ENCODE assay signal across 14 cellular contexts in the genomic region with DNA sequence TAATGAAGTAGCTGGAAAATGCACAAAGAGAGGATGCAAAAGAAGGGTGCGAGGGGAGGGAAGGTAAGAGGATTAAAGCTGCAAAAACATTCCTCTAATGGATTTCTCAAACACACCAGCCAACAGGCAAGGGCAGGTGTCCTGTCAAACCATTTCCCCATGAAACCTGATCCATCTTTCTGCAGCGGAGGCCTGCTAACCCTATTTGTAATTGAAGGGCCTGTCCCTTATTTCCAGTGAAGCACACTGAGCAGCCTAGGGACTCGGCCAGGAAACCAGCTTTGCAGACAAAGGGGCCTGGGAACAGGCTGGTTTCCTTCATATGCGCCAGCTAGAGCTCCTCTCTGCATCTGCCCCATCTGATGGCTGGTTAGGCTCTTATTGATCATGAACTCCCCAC. TPM values are rescaled to one million over a fixed set of nuclear protein-coding genes. Genes with fewer than 3 reads are reported as not detected.
A peak's percentile ranks its signal among the peaks of the same experiment; 100 is the strongest.
DNase-seq lines count a peak whose midpoint lies in the region; ATAC-seq and TF ChIP-seq lines count a peak whose summit lies in the region.
"Had no signal": no experiment of that assay in that cellular context is flagged by ENCODE, and none has a peak within 500 bp of the region (broad histone marks: within the 10 kb centered on the region; RNA-seq: fewer than 3 reads in every experiment).

No MANE protein-coding gene starts in this region.

- H3K9me3 Mint-ChIP-seq in glutamatergic neuron (ENCODE audit: unreplicated experiment): peaks cover 7% of the 10 kb centered on the region
- H3K9me3 Mint-ChIP-seq: activated CD4-positive, alpha-beta T cell treated with anti-CD3 and anti-CD28 coated beads, Interleukin-2, amount 10 ng/mL, durations not matched to agents 24 days and 14 days; naive thymus-derived CD4-positive, alpha-beta T cell had no signal

- peaks cover 42% of the 10 kb centered on the region for H3K4me1 Mint-ChIP-seq in glutamatergic neuron (ENCODE audit: low read depth, unreplicated experiment)
- H3K4me1 Mint-ChIP-seq: CD4-positive, CD25-positive, alpha-beta regulatory T cell had no signal

- H3K4me1 ChIP-seq in HUES48 (ENCODE audit: control insufficient read depth, insufficient read depth, low read length) (peaks cover 38% of the 10 kb centered on the region), foreskin keratinocyte (peaks cover 4% of the 10 kb centered on the region)

- no peak overlapping the region for H3K9ac ChIP-seq in HUES48 (ENCODE audit: low read depth, low read length)

- peak overlapping the region; percentile 93 for H3K27ac Mint-ChIP-seq in glutamatergic neuron (ENCODE audit: unreplicated experiment)
- H3K27ac Mint-ChIP-seq: activated CD4-positive, alpha-beta T cell treated with anti-CD3 and anti-CD28 coated beads, Interleukin-2, amount 10 ng/mL, durations not matched to agents 24 days and 14 days; CD4-positive, CD25-positive, alpha-beta regulatory T cell; naive thymus-derived CD4-positive, alpha-beta T cell had no signal

- no peak for TF ChIP-seq CTCF in glutamatergic neuron (IDR thresholded peaks at IDR 0.05; ENCODE audit: partially characterized antibody, unreplicated experiment)
- TF ChIP-seq CTCF in GM10266 (IDR thresholded peaks at IDR 0.05; ENCODE audit: control insufficient read depth, insufficient read depth, low read depth, missing control alignments): no peak
- no peak for TF ChIP-seq CTCF in foreskin keratinocyte (conservative IDR thresholded peaks at IDR 0.05)

- ATAC-seq in foreskin keratinocyte: no peak
- ATAC-seq: GM12878; naive thymus-derived CD4-positive, alpha-beta T cell had no signal

- H3K4me3 Mint-ChIP-seq in glutamatergic neuron (ENCODE audit: unreplicated experiment): peak overlapping the region; percentile 5
- H3K4me3 Mint-ChIP-seq: activated CD4-positive, alpha-beta T cell treated with anti-CD3 and anti-CD28 coated beads, Interleukin-2, amount 10 ng/mL, durations not matched to agents 24 days and 14 days; CD4-positive, CD25-positive, alpha-beta regulatory T cell; naive thymus-derived CD4-positive, alpha-beta T cell had no signal

- peak overlapping the region; percentile 86 for H3K27ac ChIP-seq in HUES48 (ENCODE audit: low read depth, low read length)
- no peak overlapping the region for H3K27ac ChIP-seq in foreskin keratinocyte

- no peaks in the 10 kb centered on the region for H3K9me3 ChIP-seq in HUES48 (ENCODE audit: control insufficient read depth, insufficient read depth, low read length)

- H3K36me3 ChIP-seq in HUES48 (ENCODE audit: control insufficient read depth, insufficient read depth, low read length): no peaks in the 10 kb centered on the region

- peaks cover 4% of the 10 kb centered on the region for H3K27me3 Mint-ChIP-seq in glutamatergic neuron (ENCODE audit: unreplicated experiment)

- DNase-seq in NCI-H510A treated with DMSO at 0.1 percent for 48 hours (lab: John Stamatoyannopoulos, UW) (peak; percentile 80), glutamatergic neuron (peak; percentile 48), retina (peak; percentile 63), GM10266 (ENCODE audit: extremely low spot score) (no peak), foreskin keratinocyte (no peak), mucosa of gallbladder (ENCODE audit: low spot score) (no peak), dermis blood vessel endothelial cell (no peak)
- DNase-seq: activated CD4-positive, alpha-beta T cell treated with anti-CD3 and anti-CD28 coated beads, Interleukin-2, amount 10 ng/mL, durations not matched to agents 24 days and 14 days; CD4-positive, CD25-positive, alpha-beta regulatory T cell; naive thymus-derived CD4-positive, alpha-beta T cell; stimulated activated CD4-positive, alpha-beta T cell treated with anti-CD3 and anti-CD28 coated beads, Interleukin-15, amount 100 ng/mL, for 24 hours; stimulated activated naive CD4-positive, alpha-beta T cell treated with Interleukin-2 at 50 U/mL for 16 hours had no signal

- H3K4me3 ChIP-seq in HUES48 (ENCODE audit: low read depth, low read length): no peak overlapping the region
- H3K4me3 ChIP-seq: GM12878 had no signal

- peaks cover 6% of the 10 kb centered on the region for H3K36me3 Mint-ChIP-seq in glutamatergic neuron (ENCODE audit: unreplicated experiment)
- H3K36me3 Mint-ChIP-seq: CD4-positive, CD25-positive, alpha-beta regulatory T cell; naive thymus-derived CD4-positive, alpha-beta T cell had no signal

- H3K27me3 ChIP-seq in HUES48 (ENCODE audit: control insufficient read depth, insufficient read depth, low read length) (no peaks in the 10 kb centered on the region), foreskin keratinocyte (no peaks in the 10 kb centered on the region)

RNA-seq across cellular contexts. Expression of gene BOC, which starts 52.9 kb away (rescaled TPM):
- total RNA-seq in glutamatergic neuron (ENCODE audit: unreplicated experiment) (32.9 TPM), foreskin keratinocyte (10.5 and 13.4 TPM in 2 replicates), mucosa of gallbladder (20.5 TPM), dermis blood vessel endothelial cell (under 0.01 and 0.09 TPM in 2 replicates)
- 8.3 and 11.4 TPM in 2 replicates for polyA plus RNA-seq in foreskin keratinocyte
- total RNA-seq: CD4-positive, CD25-positive, alpha-beta regulatory T cell; GM12878 had no signal
- polyA plus RNA-seq: CD4-positive, CD25-positive, alpha-beta regulatory T cell; naive thymus-derived CD4-positive, alpha-beta T cell had no signal

Comparison
In these comparisons a context has a peak if more than half of its experiments do, and no peak if none do; other contexts are left out.
1. DNase-seq: peak in NCI-H510A treated with DMSO at 0.1 percent for 48 hours (single experiment), glutamatergic neuron (single experiment) and retina (single experiment); none in GM10266 (single experiment), foreskin keratinocyte (0 of 2), mucosa of gallbladder (single experiment) and dermis blood vessel endothelial cell (single experiment).
2. RNA of gene BOC, which starts 52.9 kb away (total RNA-seq): 32.9 TPM in glutamatergic neuron (single experiment), 20.5 TPM in mucosa of gallbladder (single experiment) and 10.5 to 13.4 TPM in foreskin keratinocyte; under 0.01 to 0.09 TPM in dermis blood vessel endothelial cell; every median in the first group is over 10 times any median in the second.